ENCODE assay signal across 16 cellular contexts in the genomic region with DNA sequence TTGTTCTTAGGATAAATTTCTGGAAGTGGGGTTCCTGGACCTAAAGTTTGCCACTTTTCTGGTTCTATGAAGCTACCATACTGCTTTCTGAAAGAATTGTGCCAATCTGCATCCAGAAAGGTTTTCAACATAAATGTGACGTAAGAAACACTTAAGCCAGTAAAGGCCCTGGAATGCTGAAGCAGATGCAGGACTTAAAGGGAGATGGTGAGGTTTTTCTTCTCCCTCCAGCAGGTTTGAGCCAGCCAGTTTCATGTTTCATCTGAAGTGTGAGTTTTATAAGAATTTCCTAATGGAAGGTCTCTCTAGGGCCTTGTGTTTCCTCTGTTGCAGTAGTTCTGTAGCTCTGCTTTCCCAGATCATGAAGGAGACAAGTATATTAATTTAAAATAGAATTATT. TPM values are rescaled to one million over a fixed set of nuclear protein-coding genes. Genes with fewer than 3 reads are reported as not detected.
A peak's percentile ranks its signal among the peaks of the same experiment; 100 is the strongest.
DNase-seq lines count a peak whose midpoint lies in the region; ATAC-seq and TF ChIP-seq lines count a peak whose summit lies in the region.
"Had no signal": no experiment of that assay in that cellular context is flagged by ENCODE, and none has a peak within 500 bp of the region (broad histone marks: within the 10 kb centered on the region; RNA-seq: fewer than 3 reads in every experiment).

No MANE protein-coding gene starts in this region.

- peaks cover 34% of the 10 kb centered on the region for H3K36me3 Mint-ChIP-seq in activated CD4-positive, alpha-beta T cell treated with anti-CD3 and anti-CD28 coated beads for 36 hours (ENCODE audit: low read depth)

- H3K27me3 ChIP-seq in IMR-90 (ENCODE audit: control insufficient read depth, insufficient read depth, low read length) (no peaks in the 10 kb centered on the region), gastrocnemius medialis (no peaks in the 10 kb centered on the region)

- in situ Hi-C loops in IMR-90 (cut with MboI; ENCODE audit: low sequenced_read_pairs) (no loop called here), gastrocnemius medialis (cut with MboI; ENCODE audit: low sequenced_read_pairs in 4 of 4) (no loop called here)

- no peaks in the 10 kb centered on the region for H3K9me3 ChIP-seq in IMR-90 (ENCODE audit: control insufficient read depth, insufficient read depth, low read length)
- no peaks in the 10 kb centered on the region for H3K9me3 ChIP-seq in gastrocnemius medialis

- H3K4me1 ChIP-seq in IMR-90 (ENCODE audit: control insufficient read depth, insufficient read depth, low read length), result 0 out of 2 replicates have a peak, but pooled peaks cover 2% of the 10 kb centered on the region
- peaks cover 30 to 37% of the 10 kb centered on the region in 2 donors for H3K4me1 ChIP-seq in gastrocnemius medialis

- H3K4me1 Mint-ChIP-seq in activated CD4-positive, alpha-beta T cell treated with anti-CD3 and anti-CD28 coated beads for 36 hours, result peaks cover 47% of the 10 kb centered on the region

- H2AK5ac ChIP-seq in IMR-90 (ENCODE audit: low read depth, low read length), result no peak overlapping the region

- dilution Hi-C loops in IMR-90 (cut with HindIII; ENCODE audit: low sequenced_read_pairs, unreplicated experiment), result no loop called here

- POLR2A ChIA-PET in activated CD4-positive, alpha-beta T cell treated with anti-CD3 and anti-CD28 coated beads for 36 hours (lab: Charles Lee), result no interaction called here
- POLR2A ChIA-PET in IMR-90 (lab: Charles Lee; ENCODE audit: unreplicated experiment), result no interaction called here

- no peak for DNase-seq in activated CD4-positive, alpha-beta T cell treated with anti-CD3 and anti-CD28 coated beads for 36 hours
- DNase-seq in activated CD4-positive, alpha-beta T cell treated with anti-CD3 and anti-CD28 coated beads for 1 hour, result no peak
- DNase-seq in IMR-90, result peak; percentile 47
- DNase-seq in fibroblast of peridontal ligament (ENCODE audit: extremely low read depth), result peak; percentile 56
- DNase-seq in gastrocnemius medialis, result no peak
- DNase-seq in NCI-H82 treated with DMSO at 0.1 percent for 48 hours (lab: John Stamatoyannopoulos, UW; ENCODE audit: unreplicated experiment), result no peak
- no peak for DNase-seq in RPMI8226
- DNase-seq: DMS 273 treated with DMSO at 0.1 percent for 48 hours, EL, H7, NCI-H187, NCI-H446, OCI-M1, SIG-M5 had no signal

- H3K23ac ChIP-seq in IMR-90 (ENCODE audit: low read depth, low read length), result no peak overlapping the region

- H2AFZ ChIP-seq in IMR-90 (replicated peaks; ENCODE audit: low read length, poor library complexity), result no peak overlapping the region

- no peak overlapping the region for H3K56ac ChIP-seq in IMR-90 (ENCODE audit: extremely low read depth, insufficient read depth, low read length)

- ATAC-seq in activated CD4-positive, alpha-beta T cell treated with anti-CD3 and anti-CD28 coated beads for 36 hours, result no peak
- ATAC-seq in IMR-90 (ENCODE audit: low read depth) (peak; percentile 61), gastrocnemius medialis (no peak), GM19324 (IDR thresholded peaks at IDR 0.05; ENCODE audit: low FRiP score, unreplicated experiment) (no peak)

- no peak overlapping the region for H3K4me2 ChIP-seq in IMR-90 (ENCODE audit: low read depth, low read length)

- peaks cover 7% of the 10 kb centered on the region; the same call in 1 of the 2 replicates for H3K9me1 ChIP-seq in IMR-90 (ENCODE audit: insufficient read depth, low read length)

- TF ChIP-seq RAD21 in IMR-90 (IDR thresholded peaks at IDR 0.05; ENCODE audit: low read length), result no peak

- intact Hi-C loops in activated CD4-positive, alpha-beta T cell treated with anti-CD3 and anti-CD28 coated beads for 36 hours (cut with DNase I, micrococcal nuclease), result no loop called here
- intact Hi-C loops in IMR-90 (cut with micrococcal nuclease), result no loop called here
- intact Hi-C loops in gastrocnemius medialis (cut with DNase I; ENCODE audit: low total_unique reads), result no loop called here

- TF ChIP-seq POLR2A in IMR-90 (IDR thresholded peaks at IDR 0.05; ENCODE audit: low read depth, low read length), result no peak
- no peak for TF ChIP-seq POLR2A in gastrocnemius medialis (IDR thresholded peaks at IDR 0.05)

- H2BK15ac ChIP-seq in IMR-90 (ENCODE audit: low read depth, low read length), result no peak overlapping the region

- no peak overlapping the region for H2AK9ac ChIP-seq in IMR-90 (replicated peaks; ENCODE audit: low read depth, low read length, poor library complexity)

- H3K27ac ChIP-seq in IMR-90 (ENCODE audit: insufficient read depth, low read length) (no peak overlapping the region), gastrocnemius medialis (peak overlapping the region; percentile 0 to 85 (median 47))
- H3K27ac ChIP-seq: C4-2B had no signal

- no CpG with 5 or more reads among the region's 1 CpG for WGBS in IMR-90 (ENCODE audit: extremely low coverage in 2 of 2, insufficient read length in 1 of 2), 2 experiments

- H3K4ac ChIP-seq in IMR-90 (ENCODE audit: low read depth, low read length), result no peak overlapping the region

- no peak overlapping the region for H2BK120ac ChIP-seq in IMR-90 (ENCODE audit: low read depth, low read length)

- H3K18ac ChIP-seq in IMR-90 (ENCODE audit: low read depth, low read length), result no peak overlapping the region

- H3K9me3 Mint-ChIP-seq in activated CD4-positive, alpha-beta T cell treated with anti-CD3 and anti-CD28 coated beads for 36 hours (ENCODE audit: low read depth), result no peaks in the 10 kb centered on the region

- H4K8ac ChIP-seq in IMR-90 (ENCODE audit: low read depth in 2 of 2, low read length in 2 of 2), result no peak overlapping the region

- no peak overlapping the region for H2BK5ac ChIP-seq in IMR-90 (ENCODE audit: low read depth, low read length, poor library complexity, severe bottlenecking)

- peaks cover 20% of the 10 kb centered on the region for H4K20me1 ChIP-seq in IMR-90 (ENCODE audit: insufficient read depth, low read length)

- no peak overlapping the region for H4K91ac ChIP-seq in IMR-90 (ENCODE audit: insufficient read depth, low read depth, low read length)

- H3K4me3 Mint-ChIP-seq in activated CD4-positive, alpha-beta T cell treated with anti-CD3 and anti-CD28 coated beads for 36 hours, result no peak overlapping the region

- H3K79me1 ChIP-seq in IMR-90 (ENCODE audit: low read depth in 1 of 2, low read length in 2 of 2), result peaks cover 26 to 86% of the 10 kb centered on the region in 2 experiments

- H2BK20ac ChIP-seq in IMR-90 (ENCODE audit: low read depth, low read length), result no peak overlapping the region

- BruUV-seq in IMR-90 (replicated peaks; lab: Mats Ljungman, UMichigan), result no TSS peak

- H4K5ac ChIP-seq in IMR-90 (ENCODE audit: low read depth, low read length), result no peak overlapping the region

- H3K27ac Mint-ChIP-seq in activated CD4-positive, alpha-beta T cell treated with anti-CD3 and anti-CD28 coated beads for 36 hours, result peak overlapping the region; percentile 31

- TF ChIP-seq CTCF in IMR-90 (conservative IDR thresholded peaks at IDR 0.05; ENCODE audit: low read depth, low read length) (no peak), gastrocnemius medialis (IDR thresholded peaks at IDR 0.05 in 4 of 5, conservative IDR thresholded peaks at IDR 0.05 in 1 of 5) (no peak)

- CTCF ChIA-PET in activated CD4-positive, alpha-beta T cell treated with anti-CD3 and anti-CD28 coated beads for 36 hours (lab: Charles Lee), result no interaction called here
- CTCF ChIA-PET in IMR-90 (lab: Yijun Ruan, JAX), result no interaction called here

- H3K14ac ChIP-seq in IMR-90 (replicated peaks; ENCODE audit: low read depth, low read length), result no peak overlapping the region

- no peak overlapping the region for H3K9ac ChIP-seq in IMR-90 (ENCODE audit: low read depth, low read length)

- H3K4me3 ChIP-seq in IMR-90 (ENCODE audit: insufficient read depth, low read depth, low read length) (no peak overlapping the region), gastrocnemius medialis (no peak overlapping the region)

- no peaks in the 10 kb centered on the region for H3K27me3 Mint-ChIP-seq in activated CD4-positive, alpha-beta T cell treated with anti-CD3 and anti-CD28 coated beads for 36 hours

- H3K36me3 ChIP-seq in IMR-90 (ENCODE audit: control insufficient read depth, insufficient read depth, low read length) (peaks cover 34% of the 10 kb centered on the region), gastrocnemius medialis (peaks cover 0 to 26% of the 10 kb centered on the region in 2 donors)

TF ChIP-seq in IMR-90, 13 proteins besides CTCF, POLR2A, EP300 and RAD21 (continues in another document):
- no peak for TF ChIP-seq BHLHE40 (IDR thresholded peaks at IDR 0.05; ENCODE audit: low read depth, low read length)
- TF ChIP-seq RCOR1 (IDR thresholded peaks at IDR 0.05; ENCODE audit: insufficient replicate concordance, low read length), result no peak
- TF ChIP-seq CHD1 (IDR thresholded peaks at IDR 0.05; ENCODE audit: low read depth, low read length), result no peak
- TF ChIP-seq SMC3 (IDR thresholded peaks at IDR 0.05; ENCODE audit: low read depth, low read length), result no peak
- TF ChIP-seq, protein P1, sequence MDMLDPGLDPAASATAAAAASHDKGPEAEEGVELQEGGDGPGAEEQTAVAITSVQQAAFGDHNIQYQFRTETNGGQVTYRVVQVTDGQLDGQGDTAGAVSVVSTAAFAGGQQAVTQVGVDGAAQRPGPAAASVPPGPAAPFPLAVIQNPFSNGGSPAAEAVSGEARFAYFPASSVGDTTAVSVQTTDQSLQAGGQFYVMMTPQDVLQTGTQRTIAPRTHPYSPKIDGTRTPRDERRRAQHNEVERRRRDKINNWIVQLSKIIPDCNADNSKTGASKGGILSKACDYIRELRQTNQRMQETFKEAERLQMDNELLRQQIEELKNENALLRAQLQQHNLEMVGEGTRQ (IDR thresholded peaks at IDR 0.05; ENCODE audit: low read depth, low read length), result no peak
- TF ChIP-seq CEBPB (IDR thresholded peaks at IDR 0.05; ENCODE audit: low read depth, low read length), result no peak
- no peak for TF ChIP-seq MXI1 (IDR thresholded peaks at IDR 0.05; ENCODE audit: borderline replicate concordance, low read depth, low read length)
- TF ChIP-seq NFE2L2 (IDR thresholded peaks at IDR 0.05; ENCODE audit: low read depth, low read length), result no peak
- no peak for TF ChIP-seq MAFK (IDR thresholded peaks at IDR 0.05; ENCODE audit: low read depth, low read length)
- no peak for TF ChIP-seq FOS (IDR thresholded peaks at IDR 0.05; ENCODE audit: low read depth, low read length)

RNA-seq across cellular contexts. Expression of a gene that starts 33.1 kb away (rescaled TPM):
- 10 to 100 TPM; 25.5 to 30.8 TPM for total RNA-seq in activated CD4-positive, alpha-beta T cell treated with anti-CD3 and anti-CD28 coated beads for 36 hours
- total RNA-seq in IMR-90 (2012; rRNA removed) (4.2 and 4.3 TPM in 2 replicates), gastrocnemius medialis (10 to 100 TPM; 30.0 to 49.2 (median 33.8) TPM)
- 10.2 and 11.5 TPM in 2 replicates for polyA plus RNA-seq in IMR-90 (2012; rRNA removed)
- 5.6 and 7.5 TPM in 2 replicates for polyA plus RNA-seq in IMR-90 (2012; cell fraction: cytosol; rRNA removed)
- 19.3 and 29.4 TPM in 2 replicates for polyA plus RNA-seq in IMR-90 (2012; cell fraction: nucleus; rRNA removed; ENCODE audit: low replicate concordance)

RNA-seq across cellular contexts. Expression of a gene that starts 35.7 kb away (rescaled TPM):
- total RNA-seq in activated CD4-positive, alpha-beta T cell treated with anti-CD3 and anti-CD28 coated beads for 36 hours, result under 1 TPM; 0.05 TPM
- total RNA-seq in IMR-90 (2012; rRNA removed) (under 0.01 TPM in 2 replicates), gastrocnemius medialis (100 to 1,000 TPM; 131 to 406 (median 305) TPM)
- 0.06 and 0.26 TPM in 2 replicates for polyA plus RNA-seq in IMR-90 (2012; rRNA removed)
- 0.03 and 0.05 TPM in 2 replicates for polyA plus RNA-seq in IMR-90 (2012; cell fraction: cytosol; rRNA removed)
- 0.47 and 0.57 TPM in 2 replicates for polyA plus RNA-seq in IMR-90 (2012; cell fraction: nucleus; rRNA removed; ENCODE audit: low replicate concordance)

Comparison
In these comparisons a context has a peak if more than half of its experiments do, and no peak if none do; other contexts are left out.
1. DNase-seq: peak in IMR-90 (single experiment) and fibroblast of peridontal ligament (single experiment); none in activated CD4-positive, alpha-beta T cell treated with anti-CD3 and anti-CD28 coated beads for 36 hours (single experiment), activated CD4-positive, alpha-beta T cell treated with anti-CD3 and anti-CD28 coated beads for 1 hour (single experiment), gastrocnemius medialis (0 of 2), NCI-H82 treated with DMSO at 0.1 percent for 48 hours (single experiment) and RPMI8226 (single experiment).
2. RNA of a gene that starts 35.7 kb away (total RNA-seq): 131 to 406 TPM in gastrocnemius medialis; 0.05 TPM in activated CD4-positive, alpha-beta T cell treated with anti-CD3 and anti-CD28 coated beads for 36 hours and under 0.01 TPM in IMR-90; every median in the first group is over 100 times any median in the second.